In the genomic region with DNA sequence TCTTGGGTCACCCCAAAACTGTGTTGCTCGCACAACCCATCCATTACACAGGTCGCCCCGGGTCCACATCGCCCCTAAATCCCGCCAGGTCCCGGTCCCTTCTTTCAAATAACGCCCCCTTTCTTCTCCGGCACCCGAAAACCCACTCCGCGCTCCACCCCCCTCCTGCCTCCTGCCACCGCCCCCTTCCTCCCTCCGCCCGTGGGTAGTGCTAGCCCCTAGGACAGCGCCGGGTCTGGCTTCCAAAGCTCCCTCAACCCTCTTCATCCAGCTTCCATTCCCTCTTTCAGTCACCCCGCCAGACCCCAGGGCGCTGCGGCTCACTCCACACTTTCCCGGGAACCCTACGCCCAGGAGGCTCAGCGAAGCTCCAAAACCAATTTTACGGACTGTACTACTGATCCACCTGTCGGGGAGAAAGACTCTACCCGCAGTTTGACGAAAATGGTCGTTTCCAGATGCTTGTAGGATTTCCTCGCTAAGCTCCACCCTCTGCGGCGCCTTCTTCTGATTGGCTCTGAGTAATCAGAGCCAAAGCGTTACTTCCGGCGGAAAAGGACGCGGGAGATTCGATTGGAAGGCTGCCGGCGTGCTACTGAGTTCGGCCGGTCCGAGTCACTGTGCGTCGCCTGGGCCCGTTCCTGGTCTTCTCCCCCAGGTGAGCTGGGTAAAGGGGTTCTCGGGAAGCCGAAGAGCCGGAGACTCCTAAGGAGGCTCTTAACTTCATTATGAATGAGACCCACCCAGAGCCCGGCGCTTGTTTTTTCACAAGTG, we compare ENCODE assay signal across 8 cellular contexts.
DNase-seq lines count a peak whose midpoint lies in the region; ATAC-seq and FAIRE-seq lines count a peak whose summit lies in the region.

A gene with protein sequence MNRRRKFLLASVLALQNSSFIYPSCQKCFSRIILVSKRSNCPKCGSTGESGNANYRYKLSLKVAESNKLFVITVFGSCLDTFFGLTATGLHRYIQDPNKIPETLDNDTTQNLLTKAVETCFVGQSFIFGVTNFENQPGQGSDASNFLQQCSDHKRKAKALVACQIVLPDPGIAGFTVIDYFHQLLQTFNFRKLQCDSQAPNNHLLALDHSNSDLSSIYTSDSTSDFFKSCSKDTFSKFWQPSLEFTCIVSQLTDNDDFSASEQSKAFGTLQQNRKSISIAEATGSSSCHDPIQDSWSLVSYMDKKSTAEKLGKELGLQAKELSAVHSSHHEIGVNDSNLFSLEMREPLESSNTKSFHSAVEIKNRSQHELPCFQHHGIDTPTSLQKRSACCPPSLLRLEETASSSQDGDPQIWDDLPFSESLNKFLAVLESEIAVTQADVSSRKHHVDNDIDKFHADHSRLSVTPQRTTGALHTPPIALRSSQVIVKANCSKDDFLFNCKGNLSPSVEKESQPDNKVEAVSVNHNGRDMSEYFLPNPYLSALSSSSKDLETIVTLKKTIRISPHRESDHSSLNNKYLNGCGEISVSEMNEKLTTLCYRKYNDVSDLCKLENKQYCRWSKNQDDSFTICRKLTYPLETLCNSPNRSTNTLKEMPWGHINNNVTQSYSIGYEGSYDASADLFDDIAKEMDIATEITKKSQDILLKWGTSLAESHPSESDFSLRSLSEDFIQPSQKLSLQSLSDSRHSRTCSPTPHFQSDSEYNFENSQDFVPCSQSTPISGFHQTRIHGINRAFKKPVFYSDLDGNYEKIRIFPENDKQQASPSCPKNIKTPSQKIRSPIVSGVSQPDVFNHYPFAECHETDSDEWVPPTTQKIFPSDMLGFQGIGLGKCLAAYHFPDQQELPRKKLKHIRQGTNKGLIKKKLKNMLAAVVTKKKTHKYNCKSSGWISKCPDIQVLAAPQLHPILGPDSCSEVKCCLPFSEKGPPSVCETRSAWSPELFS (plus strand): TSS at position 572 of the 774 bp plus-strand sequence. CDS start 13,003 bp downstream, outside the sequence.

- DNase-seq in AG08396 (ENCODE audit: low spot score) (peak; percentile 94), NCI-H446 treated with DMSO at 0.1 percent for 48 hours (lab: John Stamatoyannopoulos, UW) (peak; percentile 97), cerebellar cortex (ENCODE audit: low spot score) (peak; percentile 99)
- peak; percentile 88 for DNase-seq in stimulated activated CD4-positive, alpha-beta T cell treated with anti-CD3 and anti-CD28 coated beads, Interleukin-12 subunit alpha, Interleukin-12 subunit beta, amount 100 ng/mL, for 4 hours

- peak; percentile 95 for FAIRE-seq in islet of Langerhans (lab: Jason Lieb, UNC)

- ATAC-seq in GM19025 (IDR thresholded peaks at IDR 0.05; ENCODE audit: low read depth, unreplicated experiment), result peak; percentile 64
- peak; percentile 69 for ATAC-seq in HG03342 (IDR thresholded peaks at IDR 0.05; ENCODE audit: unreplicated experiment)
- ATAC-seq in activated CD4-positive, CD25-positive, alpha-beta regulatory T cell treated with anti-CD3 and anti-CD28 coated beads, Interleukin-2, amount 50 U/mL, for 24 hours, result peak; percentile 70 to 72

Comparison
In these comparisons a context has a peak if more than half of its experiments do, and no peak if none do; other contexts are left out.
1. Peak in every context shown above with its lines: DNase-seq and ATAC-seq.